13 cellular contexts compared by ENCODE assay signal in genomic region chr22:29120098-29120776, GRCh38. TPM values are rescaled to one million over a fixed set of nuclear protein-coding genes. Genes with fewer than 3 reads are reported as not detected.
DNase-seq lines count a peak whose midpoint lies in the region; ATAC-seq, FAIRE-seq and TF ChIP-seq lines count a peak whose summit lies in the region.
"Not testable (repeated sequence)": the region's sequence is repeated elsewhere in the genome, so short reads cannot be mapped to it uniquely, and the experiment has no call there.
"Had no signal": no experiment of that assay in that cellular context is flagged by ENCODE, and none has a peak within 500 bp of the region (broad histone marks: within the 10 kb centered on the region; RNA-seq: fewer than 3 reads in every experiment).

No MANE protein-coding gene starts in this region.

- H3K36me3 Mint-ChIP-seq in natural killer cell treated with Interleukin-12 subunit alpha and Interleukin-12 subunit beta and Interleukin-15 and Interleukin-18, amount 100 ng/mL, for 72 hours, result peaks cover 12% of the 10 kb centered on the region

- not testable (repeated sequence) for TF ChIP-seq EP300 in GM12878 (IDR thresholded peaks at IDR 0.05; ENCODE audit: borderline replicate concordance in 1 of 2, control insufficient read depth in 1 of 2, low read depth in 2 of 2, low read length in 2 of 2); H1 (IDR thresholded peaks at IDR 0.05; ENCODE audit: borderline replicate concordance in 1 of 2, low read depth in 2 of 2, low read length in 2 of 2); suprapubic skin (IDR thresholded peaks at IDR 0.05)

- H3K4me3 ChIP-seq in GM12878; H1 (ENCODE audit: extremely low read depth in 1 of 4, insufficient read depth in 2 of 4, low read depth in 3 of 4, low read length in 4 of 4); suprapubic skin: not testable (repeated sequence)

- H4K20me1 ChIP-seq in GM12878 (ENCODE audit: control insufficient read depth, insufficient read depth); H1 (replicated peaks in 1 of 2; ENCODE audit: control insufficient read depth in 1 of 2, insufficient read depth in 2 of 2, low read length in 2 of 2): not testable (repeated sequence)

- not testable (repeated sequence) for H3K4me3 Mint-ChIP-seq in natural killer cell treated with Interleukin-12 subunit alpha and Interleukin-12 subunit beta and Interleukin-15 and Interleukin-18, amount 100 ng/mL, for 72 hours

- H4K8ac ChIP-seq in H1 (ENCODE audit: extremely low read depth, insufficient read depth, low read length), result not testable (repeated sequence)

- not testable (repeated sequence) for ATAC-seq in GM12878; natural killer cell treated with Interleukin-12 subunit alpha and Interleukin-12 subunit beta and Interleukin-15 and Interleukin-18, amount 100 ng/mL, for 72 hours

- peak overlapping the region; percentile 59 to 60 for H3K27ac Mint-ChIP-seq in natural killer cell treated with Interleukin-12 subunit alpha and Interleukin-12 subunit beta and Interleukin-15 and Interleukin-18, amount 100 ng/mL, for 72 hours

- H2BK120ac ChIP-seq in H1 (replicated peaks; ENCODE audit: low read depth, low read length), result not testable (repeated sequence)

- in situ Hi-C loops in SK-MEL-5 (cut with HindIII; ENCODE audit: low pct_unique_long_range_greater_than_20kb, low sequenced_read_pairs); GM12878 (cut with MboI): not testable (repeated sequence)

- DNase-seq in DMS 273 (lab: John Stamatoyannopoulos, UW; ENCODE audit: unreplicated experiment) (peak; percentile 19), SK-MEL-5 (ENCODE audit: low read depth, low spot score) (peak; percentile 28)
- not testable (repeated sequence) for DNase-seq in HTR-8/SVneo (ENCODE audit: insufficient read length, low spot score); GM12878 (ENCODE audit: low read depth, low spot score); H1 (ENCODE audit: low read depth in 1 of 2, low spot score in 2 of 2); natural killer cell treated with Interleukin-12 subunit alpha and Interleukin-12 subunit beta and Interleukin-15 and Interleukin-18, amount 100 ng/mL, for 72 hours (ENCODE audit: low spot score); suprapubic skin (ENCODE audit: low spot score in 2 of 2)

- peaks cover 30 to 41% of the 10 kb centered on the region in 2 donors for H3K4me1 Mint-ChIP-seq in natural killer cell treated with Interleukin-12 subunit alpha and Interleukin-12 subunit beta and Interleukin-15 and Interleukin-18, amount 100 ng/mL, for 72 hours (ENCODE audit: low read depth in 2 of 2)

- WGBS in GM12878 (ENCODE audit: insufficient coverage, insufficient replicate concordance, low lambda C conversion rate, missing lambda C conversion rate), result 35% methylated on average over 5 of the region's 7 CpGs
- 80 to 100% methylated on average over 3 to 6 of the region's 7 CpGs for WGBS in H1 (ENCODE audit: extremely low coverage in 1 of 2, insufficient coverage in 1 of 2, insufficient read length in 1 of 2, insufficient replicate concordance in 2 of 2, low coverage in 1 of 2, low lambda C conversion rate in 2 of 2, missing lambda C conversion rate in 1 of 2), 2 experiments
- 76% methylated on average over 6 of the region's 7 CpGs for WGBS in suprapubic skin

- H3K27me3 ChIP-seq in GM12878 (replicated peaks in 1 of 2; ENCODE audit: control insufficient read depth in 2 of 2, insufficient read depth in 2 of 2, low read length in 1 of 2); H1 (replicated peaks in 1 of 4; ENCODE audit: control insufficient read depth in 3 of 4, extremely low read depth in 1 of 4, insufficient read depth in 3 of 4, low read length in 3 of 4); suprapubic skin: not testable (repeated sequence)

- H3K27ac ChIP-seq in GM12878 (ENCODE audit: control insufficient read depth, insufficient read depth); H1 (ENCODE audit: low read depth, low read length): not testable (repeated sequence)
- peak overlapping the region; percentile 52 for H3K27ac ChIP-seq in suprapubic skin

- peak; percentile 73 for FAIRE-seq in HTR-8/SVneo (lab: Jason Lieb, UNC)
- not testable (repeated sequence) for FAIRE-seq in GM12878 (lab: Jason Lieb, UNC); H1 (lab: Jason Lieb, UNC)

- POLR2A ChIA-PET in GM12878 (lab: Charles Lee); H1 (lab: Charles Lee; ENCODE audit: partially characterized antibody): not testable (repeated sequence)

- RAD21 ChIA-PET in GM12878 (lab: Charles Lee; ENCODE audit: unreplicated experiment), result not testable (repeated sequence)

- not testable (repeated sequence) for H3K4ac ChIP-seq in H1 (replicated peaks; ENCODE audit: insufficient read length, low read depth, low read length)

- H3K14ac ChIP-seq in H1 (ENCODE audit: insufficient read length), result not testable (repeated sequence)

- H3K23me2 ChIP-seq in H1 (ENCODE audit: low read depth, low read length), result not testable (repeated sequence)

- not testable (repeated sequence) for H3K4me2 ChIP-seq in GM12878 (ENCODE audit: control insufficient read depth, insufficient read depth); H1 (ENCODE audit: insufficient read depth in 1 of 2, low read depth in 2 of 2, low read length in 2 of 2)

- not testable (repeated sequence) for H3K18ac ChIP-seq in H1 (ENCODE audit: extremely low read depth, low read length)

- not testable (repeated sequence) for H2BK12ac ChIP-seq in H1 (ENCODE audit: low read depth, low read length)

- peaks cover 13 to 18% of the 10 kb centered on the region in 2 donors for H3K27me3 Mint-ChIP-seq in natural killer cell treated with Interleukin-12 subunit alpha and Interleukin-12 subunit beta and Interleukin-15 and Interleukin-18, amount 100 ng/mL, for 72 hours

- not testable (repeated sequence) for H3K4me1 ChIP-seq in GM12878 (ENCODE audit: control insufficient read depth, insufficient read depth, low read length); H1 (replicated peaks in 1 of 4; ENCODE audit: control insufficient read depth in 3 of 4, insufficient read depth in 4 of 4, low read length in 3 of 4)
- peaks cover 16% of the 10 kb centered on the region for H3K4me1 ChIP-seq in suprapubic skin

- SMC1A ChIA-PET in GM12878 (lab: Charles Lee; ENCODE audit: uncharacterized antibody, unreplicated experiment), result interaction anchor here (1.2 kb wide), 1 partner anchor 34 kb away, joined by 3 read pairs; no protein-coding TSS in a partner anchor

- not testable (repeated sequence) for TF ChIP-seq POLR2A in GM12878 (IDR thresholded peaks at IDR 0.05; ENCODE audit: low read depth, low read length); H1 (IDR thresholded peaks at IDR 0.05; ENCODE audit: control extremely low read depth in 1 of 2, low read depth in 2 of 2, low read length in 2 of 2); suprapubic skin (IDR thresholded peaks at IDR 0.05)

- H3K36me3 ChIP-seq in GM12878 (ENCODE audit: control insufficient read depth in 2 of 2, insufficient read depth in 2 of 2, low read length in 1 of 2); H1 (ENCODE audit: control insufficient read depth in 2 of 4, insufficient read depth in 4 of 4, low read length in 3 of 4): not testable (repeated sequence)
- H3K36me3 ChIP-seq in suprapubic skin, result peaks cover 19% of the 10 kb centered on the region

- not testable (repeated sequence) for H3K23ac ChIP-seq in H1 (ENCODE audit: insufficient read length)

- H4K5ac ChIP-seq in H1 (ENCODE audit: insufficient read length, low read depth, low read length), result not testable (repeated sequence)

- not testable (repeated sequence) for H3K9ac ChIP-seq in GM12878 (ENCODE audit: control insufficient read depth, insufficient read depth, low read length); H1 (replicated peaks in 1 of 4; ENCODE audit: extremely low read depth in 1 of 4, low read depth in 3 of 4, low read length in 3 of 4)

- not testable (repeated sequence) for TF ChIP-seq RAD21 in GM12878 (IDR thresholded peaks at IDR 0.05; ENCODE audit: insufficient read depth, low read depth, low read length); H1 (IDR thresholded peaks at IDR 0.05 in 1 of 2, conservative IDR thresholded peaks at IDR 0.05 in 1 of 2; ENCODE audit: low read depth in 2 of 2, low read length in 2 of 2)

- TF ChIP-seq CTCF in GM12878 (IDR thresholded peaks at IDR 0.05 in 2 of 3, conservative IDR thresholded peaks at IDR 0.05 in 1 of 3; ENCODE audit: control insufficient read depth in 2 of 3, extremely low read depth in 1 of 3, insufficient read depth in 1 of 3, low read depth in 3 of 3, low read length in 3 of 3); H1 (IDR thresholded peaks at IDR 0.05; ENCODE audit: control extremely low read depth in 1 of 3, insufficient read depth in 1 of 3, low read depth in 1 of 3, low read length in 3 of 3); suprapubic skin (IDR thresholded peaks at IDR 0.05): not testable (repeated sequence)

- H3K9me3 Mint-ChIP-seq in natural killer cell treated with Interleukin-12 subunit alpha and Interleukin-12 subunit beta and Interleukin-15 and Interleukin-18, amount 100 ng/mL, for 72 hours, result not testable (repeated sequence)

- CTCF ChIA-PET in GM12878 (lab: Yijun Ruan, JAX), result interaction anchor here (1.6 kb wide), 1 partner anchor 34 kb away, joined by 5 read pairs; no protein-coding TSS in a partner anchor
- CTCF ChIA-PET in H1 (lab: Charles Lee; ENCODE audit: partially characterized antibody), result interaction anchor here (0.6 kb wide), 1 partner anchor 286 kb away, joined by 3 read pairs; no protein-coding TSS in a partner anchor

- not testable (repeated sequence) for H2AFZ ChIP-seq in GM12878 (ENCODE audit: control insufficient read depth, low read depth, low read length); H1 (ENCODE audit: low read length)

- H2BK5ac ChIP-seq in H1 (ENCODE audit: low read depth, low read length), result not testable (repeated sequence)

- H3K79me2 ChIP-seq in GM12878 (ENCODE audit: control insufficient read depth, insufficient read depth, low read length); H1 (ENCODE audit: control insufficient read depth in 1 of 2, insufficient read depth in 2 of 2, low read length in 2 of 2): not testable (repeated sequence)

- intact Hi-C loops in GM12878 (cut with micrococcal nuclease; ENCODE audit: unreplicated experiment), result not testable (repeated sequence)

- not testable (repeated sequence) for H2BK15ac ChIP-seq in H1 (ENCODE audit: low read length)

- H3K79me1 ChIP-seq in H1 (ENCODE audit: low read depth, low read length), result not testable (repeated sequence)

- H3K9me3 ChIP-seq in GM12878 (replicated peaks; ENCODE audit: control insufficient read depth, insufficient read depth, low read length); H1 (ENCODE audit: insufficient read depth in 2 of 2, low read depth in 1 of 2, low read length in 1 of 2); suprapubic skin: not testable (repeated sequence)

- not testable (repeated sequence) for H2BK20ac ChIP-seq in H1 (ENCODE audit: low read length)

- not testable (repeated sequence) for H3K56ac ChIP-seq in H1 (replicated peaks; ENCODE audit: insufficient read length, low read depth, low read length)

- not testable (repeated sequence) for BruUV-seq in GM12878 (replicated peaks; lab: Mats Ljungman, UMichigan)

- H2AK5ac ChIP-seq in H1 (ENCODE audit: low read depth, low read length), result peak overlapping the region; percentile 16; the same call in 1 of the 2 replicates

- not testable (repeated sequence) for H4K91ac ChIP-seq in H1 (replicated peaks; ENCODE audit: insufficient read length, low read length)

RNA-seq across cellular contexts. Expression of gene KREMEN1, which starts 47.4 kb away (rescaled TPM):
- total RNA-seq in SK-MEL-5 (2014; rRNA removed; shearing (Covaris generic)), result 23.0 and 23.5 TPM in 2 replicates
- 48.7 and 64.4 TPM in 2 replicates for polyA plus RNA-seq in SK-MEL-5 (2015; cell fraction: cytosol; rRNA removed)
- polyA plus RNA-seq in SK-MEL-5 (2015; cell fraction: nucleus; rRNA removed), result 9.2 and 14.5 TPM in 2 replicates
- total RNA-seq in GM12878 (2013; cell fraction: nucleolus; rRNA removed), result 1.3 TPM in 2 replicates
- total RNA-seq in GM12878 (2014; rRNA removed) (0.17 and 0.27 TPM in 2 replicates), GM12878 (2014; rRNA removed; fragmentation: Illumina TruSeq; extraction: Trizol) (0.13 and 0.14 TPM in 2 replicates), GM12878 (2021) (0.40 and 0.46 TPM in 2 replicates), suprapubic skin (10 to 100 TPM; 51.6 to 71.1 (median 60.9) TPM)
- polyA plus RNA-seq in GM12878 (2011; ENCODE audit: low read depth), result 0.21 TPM
- polyA plus RNA-seq in GM12878 (2011; rRNA removed) (1.8 and 2.5 TPM in 2 replicates), GM12878 (2014; fragmentation: Illumina TruSeq; extraction: Trizol) (0.05 and 0.59 TPM in 2 replicates), GM12878 (2014; fragmentation: Nextera tagmentation; extraction: Ambion mirVana) (under 1 TPM; 0.10 to 0.11 TPM), GM12878 (2014; rRNA removed) (0.37 and 0.74 TPM in 2 replicates), GM12878 (2016; fragmentation: Nextera tagmentation; extraction: Ambion mirVana) (under 1 TPM in 1 of 2 experiments, not detected in 1; 0.20 TPM), H1 (2011; rRNA removed) (2.1 and 5.9 TPM in 2 replicates)
- polyA plus RNA-seq in GM12878 (2011; cell fraction: cytosol; rRNA removed), result 3.0 and 3.5 TPM in 2 replicates
- polyA plus RNA-seq in GM12878 (2011; cell fraction: nucleus; rRNA removed), result 1.2 and 2.0 TPM in 2 replicates
- polyA plus RNA-seq in GM12878 (2012), result 0.27 and 0.47 TPM in 2 replicates
- polyA minus RNA-seq in GM12878 (2011; rRNA and poly(A)+ RNA removed), result 4.3 and 5.2 TPM in 2 replicates
- 1.9 and 2.7 TPM in 2 replicates for polyA minus RNA-seq in GM12878 (2011; cell fraction: cytosol; rRNA and poly(A)+ RNA removed)
- 1.2 and 2.2 TPM in 2 replicates for polyA minus RNA-seq in GM12878 (2011; cell fraction: nucleus; rRNA and poly(A)+ RNA removed)
- total RNA-seq in H1 (2021; fragmentation: NEBNext Ultra II Directional; extraction: Animal tissue kit (Norgen Biotek cat#: 25700)), result 3.2 TPM in 2 replicates
- 2.1 TPM for polyA plus RNA-seq in H1 (2011; cell fraction: cytosol; rRNA removed)
- polyA plus RNA-seq in H1 (2011; cell fraction: nucleus; rRNA removed), result 3.6 TPM
- 1.6 to 2.6 TPM (median 1.9 TPM) in 4 replicates for polyA plus RNA-seq in H1 (2012, experiment 1 of 2)
- polyA plus RNA-seq in H1 (2012, experiment 2 of 2), result 1.8 TPM
- polyA plus RNA-seq in H1 (2013, experiment 1 of 2), result 2.2 TPM
- polyA plus RNA-seq in H1 (2013, experiment 2 of 2), result 2.8 TPM
- polyA minus RNA-seq in H1 (2011; rRNA and poly(A)+ RNA removed), result 2.0 and 2.5 TPM in 2 replicates
- polyA minus RNA-seq in H1 (2011; cell fraction: cytosol; rRNA and poly(A)+ RNA removed), result 2.9 TPM
- 1.7 TPM for polyA minus RNA-seq in H1 (2011; cell fraction: nucleus; rRNA and poly(A)+ RNA removed)
- total RNA-seq in natural killer cell treated with Interleukin-12 subunit alpha and Interleukin-12 subunit beta and Interleukin-15 and Interleukin-18, amount 100 ng/mL, for 72 hours, result under 1 TPM; 0.17 to 0.59 TPM
- total RNA-seq: CD4-positive, alpha-beta T cell had no signal

RNA-seq across cellular contexts. Expression of gene C22orf31, which starts 58.6 kb away (rescaled TPM):
- total RNA-seq in SK-MEL-5 (2014; rRNA removed; shearing (Covaris generic)), result not detected in 2 replicates
- not detected in 2 replicates for polyA plus RNA-seq in SK-MEL-5 (2015; cell fraction: cytosol; rRNA removed)
- not detected in 2 replicates for polyA plus RNA-seq in SK-MEL-5 (2015; cell fraction: nucleus; rRNA removed)
- not detected in 2 replicates for total RNA-seq in GM12878 (2013; cell fraction: nucleolus; rRNA removed)
- total RNA-seq in GM12878 (2014; rRNA removed) (not detected in 2 replicates), GM12878 (2014; rRNA removed; fragmentation: Illumina TruSeq; extraction: Trizol) (not detected in 2 replicates), GM12878 (2021) (not detected in 2 replicates), suprapubic skin (not detected)
- polyA plus RNA-seq in GM12878 (2011; ENCODE audit: low read depth), result not detected
- polyA plus RNA-seq in GM12878 (2011; rRNA removed) (not detected in 2 replicates), GM12878 (2014; fragmentation: Illumina TruSeq; extraction: Trizol) (not detected in 2 replicates), GM12878 (2014; fragmentation: Nextera tagmentation; extraction: Ambion mirVana) (not detected), GM12878 (2014; rRNA removed) (not detected in 2 replicates), GM12878 (2016; fragmentation: Nextera tagmentation; extraction: Ambion mirVana) (not detected), H1 (2011; rRNA removed) (not detected in 2 replicates)
- polyA plus RNA-seq in GM12878 (2011; cell fraction: cytosol; rRNA removed), result 0.06 TPM in 1 of 2 replicates, not detected in the other
- not detected in 2 replicates for polyA plus RNA-seq in GM12878 (2011; cell fraction: nucleus; rRNA removed)
- not detected in 2 replicates for polyA plus RNA-seq in GM12878 (2012)
- not detected in 2 replicates for polyA minus RNA-seq in GM12878 (2011; rRNA and poly(A)+ RNA removed)
- not detected in 2 replicates for polyA minus RNA-seq in GM12878 (2011; cell fraction: cytosol; rRNA and poly(A)+ RNA removed)
- polyA minus RNA-seq in GM12878 (2011; cell fraction: nucleus; rRNA and poly(A)+ RNA removed), result not detected in 2 replicates
- total RNA-seq in H1 (2021; fragmentation: NEBNext Ultra II Directional; extraction: Animal tissue kit (Norgen Biotek cat#: 25700)), result not detected in 2 replicates
- not detected for polyA plus RNA-seq in H1 (2011; cell fraction: cytosol; rRNA removed)
- polyA plus RNA-seq in H1 (2011; cell fraction: nucleus; rRNA removed), result not detected
- not detected in 4 replicates for polyA plus RNA-seq in H1 (2012, experiment 1 of 2)
- not detected for polyA plus RNA-seq in H1 (2012, experiment 2 of 2)
- not detected for polyA plus RNA-seq in H1 (2013, experiment 1 of 2)
- not detected for polyA plus RNA-seq in H1 (2013, experiment 2 of 2)
- polyA minus RNA-seq in H1 (2011; rRNA and poly(A)+ RNA removed), result not detected in 2 replicates
- not detected for polyA minus RNA-seq in H1 (2011; cell fraction: cytosol; rRNA and poly(A)+ RNA removed)
- polyA minus RNA-seq in H1 (2011; cell fraction: nucleus; rRNA and poly(A)+ RNA removed), result not detected
- total RNA-seq in natural killer cell treated with Interleukin-12 subunit alpha and Interleukin-12 subunit beta and Interleukin-15 and Interleukin-18, amount 100 ng/mL, for 72 hours, result not detected
- total RNA-seq: A673; CD4-positive, alpha-beta T cell; GM23338; NCI-H460; PC-3 had no signal
- polyA plus RNA-seq: BJ had no signal
